Comparison of ENCODE assay signal across 1 cellular context in genomic region chr9:121299467-121300282, GRCh38.
A peak's percentile ranks its signal among the peaks of the same experiment; 100 is the strongest.
TF ChIP-seq lines count a peak whose summit lies in the region.

No MANE protein-coding gene starts in this region.

TF ChIP-seq in HepG2, 621 proteins besides CTCF, POLR2A, EP300 and RAD21 (continued from another document and continues in another):
- TF ChIP-seq ZBED4 (CRISPR knock-in tag; IDR thresholded peaks at IDR 0.05; ENCODE audit: borderline replicate concordance) (peak; percentile 50; the same call in 1 of the 2 replicates), ZNF382 (CRISPR knock-in tag; IDR thresholded peaks at IDR 0.05; ENCODE audit: borderline replicate concordance) (no peak), ETV6 (CRISPR knock-in tag; conservative IDR thresholded peaks at IDR 0.05) (no peak), ZNF496 (CRISPR knock-in tag; IDR thresholded peaks at IDR 0.05; ENCODE audit: insufficient replicate concordance) (no peak), HIVEP1 (CRISPR knock-in tag; IDR thresholded peaks at IDR 0.05) (no peak), AKAP8 (CRISPR knock-in tag; IDR thresholded peaks at IDR 0.05) (no peak), GPBP1L1 (CRISPR knock-in tag; IDR thresholded peaks at IDR 0.05) (no peak), CREB3 (CRISPR knock-in tag; IDR thresholded peaks at IDR 0.05) (0 out of 2 replicates have a peak, but pooled peaks have one; percentile 3), ZNF646 (CRISPR knock-in tag; IDR thresholded peaks at IDR 0.05) (no peak), ZNF552 (CRISPR knock-in tag; IDR thresholded peaks at IDR 0.05; ENCODE audit: borderline replicate concordance) (no peak), RXRB (CRISPR knock-in tag; IDR thresholded peaks at IDR 0.05; ENCODE audit: borderline replicate concordance) (0 out of 2 replicates have a peak, but pooled peaks have one; percentile 10), HNRNPK (IDR thresholded peaks at IDR 0.05; ENCODE audit: low read depth, low read length, poor library complexity, severe bottlenecking) (no peak), ZBTB49 (CRISPR knock-in tag; IDR thresholded peaks at IDR 0.05; ENCODE audit: borderline replicate concordance) (no peak), TAF1 (CRISPR knock-in tag; IDR thresholded peaks at IDR 0.05) (peak; percentile 64; the same call in 1 of the 2 replicates), GLI4 (CRISPR knock-in tag; IDR thresholded peaks at IDR 0.05; ENCODE audit: borderline replicate concordance) (no peak), ZNF639 (CRISPR knock-in tag; conservative IDR thresholded peaks at IDR 0.05) (peak; percentile 21; the same call in 1 of the 2 replicates), ZNF891 (CRISPR knock-in tag; IDR thresholded peaks at IDR 0.05) (no peak), ZBTB8A (CRISPR knock-in tag; IDR thresholded peaks at IDR 0.05; ENCODE audit: borderline replicate concordance, low read depth) (no peak), ZNF709 (CRISPR knock-in tag; IDR thresholded peaks at IDR 0.05) (no peak), TBX2 (CRISPR knock-in tag; IDR thresholded peaks at IDR 0.05; ENCODE audit: borderline replicate concordance) (peak; percentile 40; the same call in 1 of the 2 replicates), ZNF878 (CRISPR knock-in tag; IDR thresholded peaks at IDR 0.05) (no peak), NFATC3 (CRISPR knock-in tag; IDR thresholded peaks at IDR 0.05) (no peak), ZNF18 (CRISPR knock-in tag; IDR thresholded peaks at IDR 0.05; ENCODE audit: insufficient replicate concordance) (no peak), ZFP62 (CRISPR knock-in tag; IDR thresholded peaks at IDR 0.05) (no peak), EED (CRISPR knock-in tag; IDR thresholded peaks at IDR 0.05) (0 out of 2 replicates have a peak, but pooled peaks have one; percentile 38), U2AF1 (optimal IDR thresholded peaks at IDR 0.05; ENCODE audit: low read depth, low read length) (no peak), ASH2L (IDR thresholded peaks at IDR 0.05; ENCODE audit: insufficient read length, low read depth, low read length) (peak; percentile 43), TGIF2 (CRISPR knock-in tag; IDR thresholded peaks at IDR 0.05) (peak; percentile 55; the same call in 1 of the 2 replicates), ZNF816 (CRISPR knock-in tag; IDR thresholded peaks at IDR 0.05; ENCODE audit: borderline replicate concordance) (peak; percentile 67; the same call in 1 of the 2 replicates), IKZF5 (CRISPR knock-in tag; IDR thresholded peaks at IDR 0.05) (peak; percentile 16; the same call in 1 of the 2 replicates), HHEX (CRISPR knock-in tag; IDR thresholded peaks at IDR 0.05) (no peak), ELK4 (CRISPR knock-in tag; IDR thresholded peaks at IDR 0.05; ENCODE audit: borderline replicate concordance) (0 out of 2 replicates have a peak, but pooled peaks have one; percentile 15), JUND (CRISPR knock-in tag; IDR thresholded peaks at IDR 0.05) (no peak), GPN1 (CRISPR knock-in tag; IDR thresholded peaks at IDR 0.05; ENCODE audit: borderline replicate concordance) (no peak), ZNF577 (CRISPR knock-in tag; IDR thresholded peaks at IDR 0.05; ENCODE audit: borderline replicate concordance, low read depth) (no peak)
